Comparison of ENCODE assay signal across 22 cellular contexts in genomic region chr2:238570926-238571325, GRCh38.
DNase-seq lines count a peak whose midpoint lies in the region; ATAC-seq, FAIRE-seq and TF ChIP-seq lines count a peak whose summit lies in the region.
"Had no signal": no experiment of that assay in that cellular context is flagged by ENCODE, and none has a peak within 500 bp of the region (broad histone marks: within the 10 kb centered on the region; RNA-seq: fewer than 3 reads in every experiment).

No MANE protein-coding gene starts in this region.

- H3K36me3 ChIP-seq in RWPE2 (ENCODE audit: low read depth) (no peaks in the 10 kb centered on the region), vagina (no peaks in the 10 kb centered on the region)

- intact Hi-C loops in posterior vena cava (cut with DNase I), result no loop called here
- intact Hi-C loops in vagina (cut with DNase I), result no loop called here

- H3K9me3 ChIP-seq in RWPE2 (ENCODE audit: severe bottlenecking) (no peaks in the 10 kb centered on the region), vagina (no peaks in the 10 kb centered on the region)

- TF ChIP-seq CTCF in RWPE2 (IDR thresholded peaks at IDR 0.05; ENCODE audit: poor library complexity, severe bottlenecking), result no peak
- no peak for TF ChIP-seq CTCF in vagina (IDR thresholded peaks at IDR 0.05)

- TF ChIP-seq POLR2A in vagina (IDR thresholded peaks at IDR 0.05), result no peak

- no peak overlapping the region for H3K4me3 ChIP-seq in RWPE2 (ENCODE audit: severe bottlenecking)
- no peak overlapping the region for H3K4me3 ChIP-seq in vagina
- H3K4me3 ChIP-seq: GM23248 had no signal

- H3K4me1 ChIP-seq in RWPE2 (ENCODE audit: insufficient read depth, poor library complexity, severe bottlenecking), result no peaks in the 10 kb centered on the region
- H3K4me1 ChIP-seq in vagina, result peaks cover 42% of the 10 kb centered on the region

- peak; percentile 36 for DNase-seq in activated effector memory CD4-positive, alpha-beta T cell treated with anti-CD3 and anti-CD28 coated beads, Interleukin-2, amount 50 U/mL, for 16 hours
- DNase-seq in activated effector memory CD4-positive, alpha-beta T cell treated with Interleukin-2 at 50 U/mL for 16 hours, result no peak
- DNase-seq in RWPE2 (ENCODE audit: low spot score) (peak; percentile 26), posterior vena cava (ENCODE audit: low spot score) (peak; percentile 44), vagina (ENCODE audit: extremely low spot score in 2 of 2) (no peak), RCC 7860 (ENCODE audit: low spot score) (no peak)
- DNase-seq: C1 segment of cervical spinal cord; Calu3; CD4-positive, alpha-beta memory T cell; COR-L47; DMS53; DMS79 treated with DMSO at 0.1 percent for 48 hours; GF-D8; GM23248 had no signal

- ATAC-seq in RWPE2 (ENCODE audit: low read depth) (no peak), GM21576 (IDR thresholded peaks at IDR 0.05; ENCODE audit: unreplicated experiment) (no peak), HG02870 (IDR thresholded peaks at IDR 0.05; ENCODE audit: unreplicated experiment) (no peak)
- ATAC-seq: HCT116 had no signal

- no peak overlapping the region for H3K27ac ChIP-seq in RWPE2 (ENCODE audit: poor library complexity, severe bottlenecking)
- peak overlapping the region; percentile 52 for H3K27ac ChIP-seq in vagina
- H3K27ac ChIP-seq: 22Rv1, GM23248 had no signal

- H3K27me3 ChIP-seq in RWPE2 (ENCODE audit: insufficient read depth, poor library complexity, severe bottlenecking) (no peaks in the 10 kb centered on the region), vagina (no peaks in the 10 kb centered on the region)

- no peak for FAIRE-seq in RCC 7860 (lab: Jason Lieb, UNC)
- FAIRE-seq: A204.1, GM12891, GM18507, H1 had no signal

Comparison
In these comparisons a context has a peak if more than half of its experiments do, and no peak if none do; other contexts are left out.
1. DNase-seq: peak in activated effector memory CD4-positive, alpha-beta T cell treated with anti-CD3 and anti-CD28 coated beads, Interleukin-2, amount 50 U/mL, for 16 hours (single experiment), RWPE2 (single experiment) and posterior vena cava (single experiment); none in activated effector memory CD4-positive, alpha-beta T cell treated with Interleukin-2 at 50 U/mL for 16 hours (single experiment), vagina (0 of 2) and RCC 7860 (single experiment).